12 cellular contexts compared by ENCODE assay signal in genomic region chr6:47651505-47651944, GRCh38. TPM values are rescaled to one million over a fixed set of nuclear protein-coding genes. Genes with fewer than 3 reads are reported as not detected.
DNase-seq lines count a peak whose midpoint lies in the region; ATAC-seq and TF ChIP-seq lines count a peak whose summit lies in the region.
"Had no signal": no experiment of that assay in that cellular context is flagged by ENCODE, and none has a peak within 500 bp of the region (broad histone marks: within the 10 kb centered on the region; RNA-seq: fewer than 3 reads in every experiment).

No MANE protein-coding gene starts in this region.

- no peak overlapping the region for H3K27ac Mint-ChIP-seq in WTC11

- H3K4me1 ChIP-seq in smooth muscle cell (ENCODE audit: low read depth) = no peaks in the 10 kb centered on the region

- H3K4me1 Mint-ChIP-seq in WTC11 = peaks cover 7% of the 10 kb centered on the region
- H3K4me1 Mint-ChIP-seq: central memory CD8-positive, alpha-beta T cell had no signal

- no peaks in the 10 kb centered on the region for H3K9me3 ChIP-seq in smooth muscle cell (replicated peaks; ENCODE audit: low read depth)
- no peaks in the 10 kb centered on the region for H3K9me3 ChIP-seq in WERI-Rb-1 (ENCODE audit: severe bottlenecking)

- no peak for TF ChIP-seq CTCF in WTC11 (IDR thresholded peaks at IDR 0.05)
- TF ChIP-seq CTCF in fibroblast of villous mesenchyme (IDR thresholded peaks at IDR 0.05; ENCODE audit: insufficient read depth, low read depth, low read length) = no peak
- TF ChIP-seq CTCF in smooth muscle cell (IDR thresholded peaks at IDR 0.05; ENCODE audit: borderline replicate concordance, insufficient read depth, poor library complexity, severe bottlenecking) = no peak
- TF ChIP-seq CTCF in WERI-Rb-1 (IDR thresholded peaks at IDR 0.05; ENCODE audit: low read depth, low read length) = no peak

- no peak overlapping the region for H3K9ac ChIP-seq in smooth muscle cell (ENCODE audit: low read depth)

- H4K20me1 ChIP-seq in smooth muscle cell (ENCODE audit: low read depth) = no peaks in the 10 kb centered on the region

- no peaks in the 10 kb centered on the region for H3K27me3 Mint-ChIP-seq in WTC11 (ENCODE audit: low read depth)
- H3K27me3 Mint-ChIP-seq: central memory CD8-positive, alpha-beta T cell had no signal

- H3K27ac ChIP-seq in smooth muscle cell (ENCODE audit: low read depth) (no peak overlapping the region), WERI-Rb-1 (no peak overlapping the region)

- no peaks in the 10 kb centered on the region for H3F3A ChIP-seq in smooth muscle cell (ENCODE audit: low read depth)

- peak; percentile 31 for DNase-seq in HK-2 (ENCODE audit: unreplicated experiment)
- DNase-seq in WTC11 (ENCODE audit: low spot score) = no peak
- peak; percentile 25 for DNase-seq in fibroblast of villous mesenchyme (ENCODE audit: low read depth)
- DNase-seq in smooth muscle cell (lab: John Stamatoyannopoulos, UW; ENCODE audit: unreplicated experiment) = no peak
- DNase-seq in WERI-Rb-1 = no peak
- no peak for DNase-seq in NCI-H748 treated with DMSO at 0.1 percent for 48 hours (lab: John Stamatoyannopoulos, UW)
- no peak for DNase-seq in MV-4-11 (lab: John Stamatoyannopoulos, UW)
- DNase-seq: activated CD4-positive, alpha-beta T cell treated with anti-CD3 and anti-CD28 coated beads for 1 hour; glutamatergic neuron; NCI-H446; SHP77 had no signal

- 24% methylated on average over 6 of the region's 6 CpGs for WGBS in smooth muscle cell (ENCODE audit: low lambda C conversion rate)

- no peaks in the 10 kb centered on the region for H3K79me2 ChIP-seq in smooth muscle cell (ENCODE audit: low read depth)

- no peaks in the 10 kb centered on the region for H3K36me3 Mint-ChIP-seq in WTC11

- no peaks in the 10 kb centered on the region for H3K27me3 ChIP-seq in smooth muscle cell (ENCODE audit: low read depth)
- H3K27me3 ChIP-seq in WERI-Rb-1 (ENCODE audit: insufficient read depth, low read depth, severe bottlenecking) = no peaks in the 10 kb centered on the region

- peak overlapping the region; percentile 47 for H3K4me2 ChIP-seq in smooth muscle cell

- H3K9me3 Mint-ChIP-seq in WTC11 = no peaks in the 10 kb centered on the region
- H3K9me3 Mint-ChIP-seq: central memory CD8-positive, alpha-beta T cell had no signal

- H3K4me3 ChIP-seq in fibroblast of villous mesenchyme (ENCODE audit: low read depth, low read length) = no peak overlapping the region
- H3K4me3 ChIP-seq in smooth muscle cell = no peak overlapping the region
- H3K4me3 ChIP-seq in WERI-Rb-1 (ENCODE audit: low read depth, low read length) = no peak overlapping the region

- ATAC-seq in WTC11 = peak; percentile 15

- POLR2A ChIA-PET in WTC11 (lab: Charles Lee) = no interaction called here

- CTCF ChIA-PET in WTC11 (lab: Charles Lee) = no interaction called here

- H2AFZ ChIP-seq in smooth muscle cell (ENCODE audit: low read depth) = no peak overlapping the region

- H3K36me3 ChIP-seq in smooth muscle cell (ENCODE audit: low read depth) (no peaks in the 10 kb centered on the region), WERI-Rb-1 (no peaks in the 10 kb centered on the region)

- H3K4me3 Mint-ChIP-seq in WTC11 = no peak overlapping the region
- H3K4me3 Mint-ChIP-seq: central memory CD8-positive, alpha-beta T cell had no signal

TF ChIP-seq in WTC11, 78 proteins besides CTCF, POLR2A, EP300 and RAD21:
- no peak for TF ChIP-seq ZBTB21 (CRISPR knock-in tag; IDR thresholded peaks at IDR 0.05; ENCODE audit: borderline replicate concordance)
- no peak for TF ChIP-seq GRHL2 (CRISPR knock-in tag; IDR thresholded peaks at IDR 0.05; ENCODE audit: insufficient replicate concordance, severe bottlenecking)
TF ChIP-seq in WTC11: peak in this region for 0.

RNA-seq across cellular contexts. Expression of gene ADGRF4, which starts 46.9 kb away (rescaled TPM):
- total RNA-seq in WTC11 (2021) (not detected in 3 replicates), fibroblast of villous mesenchyme (0.32 and 0.43 TPM in 2 replicates), smooth muscle cell (9.2 and 10.6 TPM in 2 replicates)
- polyA plus RNA-seq in smooth muscle cell = 1.5 and 9.1 TPM in 2 replicates

Comparison
In these comparisons a context has a peak if more than half of its experiments do, and no peak if none do; other contexts are left out.
1. DNase-seq: peak in HK-2 (single experiment) and fibroblast of villous mesenchyme (single experiment); none in WTC11 (single experiment), smooth muscle cell (single experiment), WERI-Rb-1 (single experiment), NCI-H748 treated with DMSO at 0.1 percent for 48 hours (single experiment) and MV-4-11 (single experiment).